8 cellular contexts compared by ENCODE assay signal in the genomic region with DNA sequence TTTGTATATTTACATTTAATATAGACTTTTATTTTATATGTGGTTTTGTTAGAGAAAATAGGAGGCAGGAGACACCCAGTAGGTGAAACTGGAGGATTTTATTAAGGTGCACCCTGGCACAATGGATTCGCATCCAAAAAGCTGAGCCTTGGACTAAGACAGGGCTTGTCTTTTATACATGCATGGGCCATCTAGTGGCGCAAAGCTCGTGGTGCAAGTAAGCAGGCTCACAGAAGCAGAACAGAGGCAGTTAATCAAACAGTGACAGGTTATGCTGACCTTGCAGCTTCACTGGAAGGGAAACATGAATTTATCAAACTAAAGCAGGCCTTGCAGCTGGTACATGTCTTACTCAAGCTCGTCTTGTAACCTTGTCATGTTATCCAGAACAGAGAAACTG. TPM values are rescaled to one million over a fixed set of nuclear protein-coding genes. Genes with fewer than 3 reads are reported as not detected.
DNase-seq lines count a peak whose midpoint lies in the region; ATAC-seq and TF ChIP-seq lines count a peak whose summit lies in the region.

No MANE protein-coding gene starts in this region.

- peak; percentile 14 to 40 (median 30) for DNase-seq in CD4-positive, alpha-beta T cell
- DNase-seq in HEK293T (ENCODE audit: extremely low spot score) (peak; percentile 6), fibroblast of the aortic adventitia (ENCODE audit: low read depth) (no peak), NCI-H1048 (lab: John Stamatoyannopoulos, UW) (no peak)
- DNase-seq in activated CD4-positive, alpha-beta T cell treated with anti-CD3 and anti-CD28 coated beads for 4 hours, result peak; percentile 19 to 35
- DNase-seq in stimulated activated CD8-positive, alpha-beta memory T cell treated with anti-CD3 and anti-CD28 coated beads, Interleukin-4, amount 100 ng/mL, for 24 hours (ENCODE audit: low read depth), result peak; percentile 15

- no peak overlapping the region for H3K4me3 Mint-ChIP-seq in CD4-positive, alpha-beta T cell

- H3K4me1 Mint-ChIP-seq in CD4-positive, alpha-beta T cell (ENCODE audit: low read depth), result peaks cover 4% of the 10 kb centered on the region

- no peaks in the 10 kb centered on the region for H3K27me3 Mint-ChIP-seq in CD4-positive, alpha-beta T cell

- TF ChIP-seq CTCF in CD4-positive, alpha-beta T cell (IDR thresholded peaks at IDR 0.05), result peak; percentile 68
- TF ChIP-seq CTCF in fibroblast of the aortic adventitia (IDR thresholded peaks at IDR 0.05; ENCODE audit: insufficient read depth, low read length), result peak; percentile 21

- H3K27ac ChIP-seq in CD4-positive, alpha-beta T cell (ENCODE audit: low read depth, low read length), result no peak overlapping the region

- H3K4me3 ChIP-seq in fibroblast of the aortic adventitia (ENCODE audit: low read depth, low read length), result no peak overlapping the region

- CTCF ChIA-PET in CD4-positive, alpha-beta T cell (lab: Charles Lee), result interaction anchor here (0.9 to 1.1 kb wide), 3 partner anchors 16 to 61 kb away, joined by 3 read pairs; no protein-coding TSS in a partner anchor
- CTCF ChIA-PET in HEK293T (lab: Yijun Ruan, JAX), result no interaction called here

- no peaks in the 10 kb centered on the region for H3K27me3 ChIP-seq in CD4-positive, alpha-beta T cell (ENCODE audit: control insufficient read depth, insufficient read depth, low read length)

- no peak overlapping the region for H3K27ac Mint-ChIP-seq in CD4-positive, alpha-beta T cell

- POLR2A ChIA-PET in CD4-positive, alpha-beta T cell (lab: Charles Lee), result interaction anchor here (1.0 to 1.5 kb wide), 4 partner anchors 19 to 131 kb away, joined by 3 to 14 read pairs (median 4); a partner anchor contains a TSS
- POLR2A ChIA-PET in HEK293T (lab: Yijun Ruan, JAX), result no interaction called here

- peaks cover 6% of the 10 kb centered on the region for H3K9me3 Mint-ChIP-seq in CD4-positive, alpha-beta T cell

- intact Hi-C loops in CD4-positive, alpha-beta T cell (cut with DNase I, micrococcal nuclease), result loop anchor here in 1 of 2 experiments (5.0 kb wide), 1 partner anchor 55 kb away; a partner anchor contains a TSS

- peak; percentile 82 for ATAC-seq in CD4-positive, alpha-beta T cell (ENCODE audit: poor library complexity)
- no peak for ATAC-seq in HG03520 (IDR thresholded peaks at IDR 0.05; ENCODE audit: unreplicated experiment)
- ATAC-seq in HG02623 (IDR thresholded peaks at IDR 0.05; ENCODE audit: unreplicated experiment), result no peak

- H3K36me3 Mint-ChIP-seq in CD4-positive, alpha-beta T cell (ENCODE audit: low read depth), result peaks cover 4% of the 10 kb centered on the region

- H3K9me3 ChIP-seq in CD4-positive, alpha-beta T cell (ENCODE audit: control insufficient read depth, low read length), result peaks cover 7% of the 10 kb centered on the region

TF ChIP-seq in HEK293T, 16 proteins besides CTCF, POLR2A, EP300 and RAD21:
- no peak for TF ChIP-seq SP1 (IDR thresholded peaks at IDR 0.05)
- TF ChIP-seq NFRKB (IDR thresholded peaks at IDR 0.05), result no peak
- TF ChIP-seq TARDBP (IDR thresholded peaks at IDR 0.05), result no peak
- no peak for TF ChIP-seq SUZ12 (IDR thresholded peaks at IDR 0.05)
- TF ChIP-seq HDGF (IDR thresholded peaks at IDR 0.05; ENCODE audit: borderline replicate concordance), result no peak
- no peak for TF ChIP-seq L3MBTL2 (conservative IDR thresholded peaks at IDR 0.05)
- no peak for TF ChIP-seq FOXA1 (IDR thresholded peaks at IDR 0.05)

RNA-seq across cellular contexts. Expression of a gene that starts 58.8 kb away (rescaled TPM):
- total RNA-seq in CD4-positive, alpha-beta T cell, result 1 to 10 TPM; 1.6 to 2.6 TPM
- total RNA-seq in fibroblast of the aortic adventitia (ENCODE audit: low replicate concordance), result 0.25 and 0.36 TPM in 2 replicates

Comparison
In these comparisons a context has a peak if more than half of its experiments do, and no peak if none do; other contexts are left out.
1. DNase-seq: peak in CD4-positive, alpha-beta T cell (10 of 10), HEK293T (single experiment), activated CD4-positive, alpha-beta T cell treated with anti-CD3 and anti-CD28 coated beads for 4 hours (2 of 2) and stimulated activated CD8-positive, alpha-beta memory T cell treated with anti-CD3 and anti-CD28 coated beads, Interleukin-4, amount 100 ng/mL, for 24 hours (single experiment); none in fibroblast of the aortic adventitia (single experiment) and NCI-H1048 (single experiment).